Comparison of ENCODE assay signal across 1 cellular context in the genomic region with DNA sequence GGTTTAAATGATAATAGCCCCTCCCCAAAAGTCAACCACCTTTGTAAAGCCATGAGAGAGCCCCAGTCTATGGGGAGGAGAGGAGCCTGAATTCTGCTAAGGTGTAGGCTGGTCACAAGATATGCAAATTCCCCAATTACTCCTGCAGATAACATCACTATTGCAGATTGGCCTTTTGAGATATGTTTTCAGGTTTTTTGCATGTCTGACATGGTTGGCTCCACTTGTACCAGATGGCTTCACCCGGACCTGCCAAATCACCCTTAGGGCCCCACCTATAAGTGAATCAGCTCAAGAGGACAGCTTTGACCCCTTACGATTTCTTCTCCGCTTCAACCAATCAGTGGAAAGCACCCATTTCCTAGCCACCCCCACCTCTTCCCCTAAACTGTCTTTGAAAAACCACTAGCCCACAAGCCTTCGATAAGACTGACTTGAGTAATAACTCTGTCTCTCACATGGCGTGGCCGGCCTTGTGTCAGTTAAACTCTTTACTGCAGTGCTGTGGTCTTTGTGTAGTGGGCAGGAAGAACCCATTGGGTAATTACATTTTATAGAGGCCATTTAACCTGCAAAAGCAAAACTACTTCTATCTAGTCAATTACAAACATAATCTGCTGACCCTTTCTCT.
TF ChIP-seq lines count a peak whose summit lies in the region.

No MANE protein-coding gene starts in this region.

TF ChIP-seq in GM12878, 131 proteins besides CTCF, POLR2A, EP300 and RAD21 (continued from another document and continues in another):
- no peak for TF ChIP-seq REST (IDR thresholded peaks at IDR 0.05; ENCODE audit: low read depth, low read length)
- TF ChIP-seq BCL11A (IDR thresholded peaks at IDR 0.05; ENCODE audit: low read depth, low read length), result peak; percentile 8; the same call in 1 of the 2 replicates
- TF ChIP-seq, protein P1, sequence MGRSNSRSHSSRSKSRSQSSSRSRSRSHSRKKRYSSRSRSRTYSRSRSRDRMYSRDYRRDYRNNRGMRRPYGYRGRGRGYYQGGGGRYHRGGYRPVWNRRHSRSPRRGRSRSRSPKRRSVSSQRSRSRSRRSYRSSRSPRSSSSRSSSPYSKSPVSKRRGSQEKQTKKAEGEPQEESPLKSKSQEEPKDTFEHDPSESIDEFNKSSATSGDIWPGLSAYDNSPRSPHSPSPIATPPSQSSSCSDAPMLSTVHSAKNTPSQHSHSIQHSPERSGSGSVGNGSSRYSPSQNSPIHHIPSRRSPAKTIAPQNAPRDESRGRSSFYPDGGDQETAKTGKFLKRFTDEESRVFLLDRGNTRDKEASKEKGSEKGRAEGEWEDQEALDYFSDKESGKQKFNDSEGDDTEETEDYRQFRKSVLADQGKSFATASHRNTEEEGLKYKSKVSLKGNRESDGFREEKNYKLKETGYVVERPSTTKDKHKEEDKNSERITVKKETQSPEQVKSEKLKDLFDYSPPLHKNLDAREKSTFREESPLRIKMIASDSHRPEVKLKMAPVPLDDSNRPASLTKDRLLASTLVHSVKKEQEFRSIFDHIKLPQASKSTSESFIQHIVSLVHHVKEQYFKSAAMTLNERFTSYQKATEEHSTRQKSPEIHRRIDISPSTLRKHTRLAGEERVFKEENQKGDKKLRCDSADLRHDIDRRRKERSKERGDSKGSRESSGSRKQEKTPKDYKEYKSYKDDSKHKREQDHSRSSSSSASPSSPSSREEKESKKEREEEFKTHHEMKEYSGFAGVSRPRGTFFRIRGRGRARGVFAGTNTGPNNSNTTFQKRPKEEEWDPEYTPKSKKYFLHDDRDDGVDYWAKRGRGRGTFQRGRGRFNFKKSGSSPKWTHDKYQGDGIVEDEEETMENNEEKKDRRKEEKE (IDR thresholded peaks at IDR 0.05), result no peak
- no peak for TF ChIP-seq GATAD2B (conservative IDR thresholded peaks at IDR 0.05; ENCODE audit: low read depth)
- TF ChIP-seq, protein P2, sequence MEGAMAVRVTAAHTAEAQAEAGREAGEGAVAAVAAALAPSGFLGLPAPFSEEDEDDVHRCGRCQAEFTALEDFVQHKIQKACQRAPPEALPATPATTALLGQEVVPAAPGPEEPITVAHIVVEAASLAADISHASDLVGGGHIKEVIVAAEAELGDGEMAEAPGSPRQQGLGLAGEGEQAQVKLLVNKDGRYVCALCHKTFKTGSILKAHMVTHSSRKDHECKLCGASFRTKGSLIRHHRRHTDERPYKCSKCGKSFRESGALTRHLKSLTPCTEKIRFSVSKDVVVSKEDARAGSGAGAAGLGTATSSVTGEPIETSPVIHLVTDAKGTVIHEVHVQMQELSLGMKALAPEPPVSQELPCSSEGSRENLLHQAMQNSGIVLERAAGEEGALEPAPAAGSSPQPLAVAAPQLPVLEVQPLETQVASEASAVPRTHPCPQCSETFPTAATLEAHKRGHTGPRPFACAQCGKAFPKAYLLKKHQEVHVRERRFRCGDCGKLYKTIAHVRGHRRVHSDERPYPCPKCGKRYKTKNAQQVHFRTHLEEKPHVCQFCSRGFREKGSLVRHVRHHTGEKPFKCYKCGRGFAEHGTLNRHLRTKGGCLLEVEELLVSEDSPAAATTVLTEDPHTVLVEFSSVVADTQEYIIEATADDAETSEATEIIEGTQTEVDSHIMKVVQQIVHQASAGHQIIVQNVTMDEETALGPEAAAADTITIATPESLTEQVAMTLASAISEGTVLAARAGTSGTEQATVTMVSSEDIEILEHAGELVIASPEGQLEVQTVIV (IDR thresholded peaks at IDR 0.05; ENCODE audit: borderline replicate concordance, partially characterized antibody), result no peak
- no peak for TF ChIP-seq ASH2L (IDR thresholded peaks at IDR 0.05; ENCODE audit: borderline replicate concordance, low read depth)
- TF ChIP-seq BMI1 (IDR thresholded peaks at IDR 0.05; ENCODE audit: borderline replicate concordance), result no peak
- TF ChIP-seq, protein P3, sequence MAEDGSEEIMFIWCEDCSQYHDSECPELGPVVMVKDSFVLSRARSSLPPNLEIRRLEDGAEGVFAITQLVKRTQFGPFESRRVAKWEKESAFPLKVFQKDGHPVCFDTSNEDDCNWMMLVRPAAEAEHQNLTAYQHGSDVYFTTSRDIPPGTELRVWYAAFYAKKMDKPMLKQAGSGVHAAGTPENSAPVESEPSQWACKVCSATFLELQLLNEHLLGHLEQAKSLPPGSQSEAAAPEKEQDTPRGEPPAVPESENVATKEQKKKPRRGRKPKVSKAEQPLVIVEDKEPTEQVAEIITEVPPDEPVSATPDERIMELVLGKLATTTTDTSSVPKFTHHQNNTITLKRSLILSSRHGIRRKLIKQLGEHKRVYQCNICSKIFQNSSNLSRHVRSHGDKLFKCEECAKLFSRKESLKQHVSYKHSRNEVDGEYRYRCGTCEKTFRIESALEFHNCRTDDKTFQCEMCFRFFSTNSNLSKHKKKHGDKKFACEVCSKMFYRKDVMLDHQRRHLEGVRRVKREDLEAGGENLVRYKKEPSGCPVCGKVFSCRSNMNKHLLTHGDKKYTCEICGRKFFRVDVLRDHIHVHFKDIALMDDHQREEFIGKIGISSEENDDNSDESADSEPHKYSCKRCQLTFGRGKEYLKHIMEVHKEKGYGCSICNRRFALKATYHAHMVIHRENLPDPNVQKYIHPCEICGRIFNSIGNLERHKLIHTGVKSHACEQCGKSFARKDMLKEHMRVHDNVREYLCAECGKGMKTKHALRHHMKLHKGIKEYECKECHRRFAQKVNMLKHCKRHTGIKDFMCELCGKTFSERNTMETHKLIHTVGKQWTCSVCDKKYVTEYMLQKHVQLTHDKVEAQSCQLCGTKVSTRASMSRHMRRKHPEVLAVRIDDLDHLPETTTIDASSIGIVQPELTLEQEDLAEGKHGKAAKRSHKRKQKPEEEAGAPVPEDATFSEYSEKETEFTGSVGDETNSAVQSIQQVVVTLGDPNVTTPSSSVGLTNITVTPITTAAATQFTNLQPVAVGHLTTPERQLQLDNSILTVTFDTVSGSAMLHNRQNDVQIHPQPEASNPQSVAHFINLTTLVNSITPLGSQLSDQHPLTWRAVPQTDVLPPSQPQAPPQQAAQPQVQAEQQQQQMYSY (CRISPR knock-in tag; IDR thresholded peaks at IDR 0.05), result no peak
- no peak for TF ChIP-seq SIX5 (IDR thresholded peaks at IDR 0.05; ENCODE audit: low read depth, low read length, severe bottlenecking)
- peak; percentile 88 for TF ChIP-seq SKIL (IDR thresholded peaks at IDR 0.05; ENCODE audit: low read depth, poor library complexity, severe bottlenecking)
- no peak for TF ChIP-seq TAF1 (IDR thresholded peaks at IDR 0.05; ENCODE audit: borderline replicate concordance, low read depth, low read length)
- TF ChIP-seq, protein P4, sequence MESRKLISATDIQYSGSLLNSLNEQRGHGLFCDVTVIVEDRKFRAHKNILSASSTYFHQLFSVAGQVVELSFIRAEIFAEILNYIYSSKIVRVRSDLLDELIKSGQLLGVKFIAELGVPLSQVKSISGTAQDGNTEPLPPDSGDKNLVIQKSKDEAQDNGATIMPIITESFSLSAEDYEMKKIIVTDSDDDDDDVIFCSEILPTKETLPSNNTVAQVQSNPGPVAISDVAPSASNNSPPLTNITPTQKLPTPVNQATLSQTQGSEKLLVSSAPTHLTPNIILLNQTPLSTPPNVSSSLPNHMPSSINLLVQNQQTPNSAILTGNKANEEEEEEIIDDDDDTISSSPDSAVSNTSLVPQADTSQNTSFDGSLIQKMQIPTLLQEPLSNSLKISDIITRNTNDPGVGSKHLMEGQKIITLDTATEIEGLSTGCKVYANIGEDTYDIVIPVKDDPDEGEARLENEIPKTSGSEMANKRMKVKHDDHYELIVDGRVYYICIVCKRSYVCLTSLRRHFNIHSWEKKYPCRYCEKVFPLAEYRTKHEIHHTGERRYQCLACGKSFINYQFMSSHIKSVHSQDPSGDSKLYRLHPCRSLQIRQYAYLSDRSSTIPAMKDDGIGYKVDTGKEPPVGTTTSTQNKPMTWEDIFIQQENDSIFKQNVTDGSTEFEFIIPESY (IDR thresholded peaks at IDR 0.05), result no peak
- TF ChIP-seq, protein P5, sequence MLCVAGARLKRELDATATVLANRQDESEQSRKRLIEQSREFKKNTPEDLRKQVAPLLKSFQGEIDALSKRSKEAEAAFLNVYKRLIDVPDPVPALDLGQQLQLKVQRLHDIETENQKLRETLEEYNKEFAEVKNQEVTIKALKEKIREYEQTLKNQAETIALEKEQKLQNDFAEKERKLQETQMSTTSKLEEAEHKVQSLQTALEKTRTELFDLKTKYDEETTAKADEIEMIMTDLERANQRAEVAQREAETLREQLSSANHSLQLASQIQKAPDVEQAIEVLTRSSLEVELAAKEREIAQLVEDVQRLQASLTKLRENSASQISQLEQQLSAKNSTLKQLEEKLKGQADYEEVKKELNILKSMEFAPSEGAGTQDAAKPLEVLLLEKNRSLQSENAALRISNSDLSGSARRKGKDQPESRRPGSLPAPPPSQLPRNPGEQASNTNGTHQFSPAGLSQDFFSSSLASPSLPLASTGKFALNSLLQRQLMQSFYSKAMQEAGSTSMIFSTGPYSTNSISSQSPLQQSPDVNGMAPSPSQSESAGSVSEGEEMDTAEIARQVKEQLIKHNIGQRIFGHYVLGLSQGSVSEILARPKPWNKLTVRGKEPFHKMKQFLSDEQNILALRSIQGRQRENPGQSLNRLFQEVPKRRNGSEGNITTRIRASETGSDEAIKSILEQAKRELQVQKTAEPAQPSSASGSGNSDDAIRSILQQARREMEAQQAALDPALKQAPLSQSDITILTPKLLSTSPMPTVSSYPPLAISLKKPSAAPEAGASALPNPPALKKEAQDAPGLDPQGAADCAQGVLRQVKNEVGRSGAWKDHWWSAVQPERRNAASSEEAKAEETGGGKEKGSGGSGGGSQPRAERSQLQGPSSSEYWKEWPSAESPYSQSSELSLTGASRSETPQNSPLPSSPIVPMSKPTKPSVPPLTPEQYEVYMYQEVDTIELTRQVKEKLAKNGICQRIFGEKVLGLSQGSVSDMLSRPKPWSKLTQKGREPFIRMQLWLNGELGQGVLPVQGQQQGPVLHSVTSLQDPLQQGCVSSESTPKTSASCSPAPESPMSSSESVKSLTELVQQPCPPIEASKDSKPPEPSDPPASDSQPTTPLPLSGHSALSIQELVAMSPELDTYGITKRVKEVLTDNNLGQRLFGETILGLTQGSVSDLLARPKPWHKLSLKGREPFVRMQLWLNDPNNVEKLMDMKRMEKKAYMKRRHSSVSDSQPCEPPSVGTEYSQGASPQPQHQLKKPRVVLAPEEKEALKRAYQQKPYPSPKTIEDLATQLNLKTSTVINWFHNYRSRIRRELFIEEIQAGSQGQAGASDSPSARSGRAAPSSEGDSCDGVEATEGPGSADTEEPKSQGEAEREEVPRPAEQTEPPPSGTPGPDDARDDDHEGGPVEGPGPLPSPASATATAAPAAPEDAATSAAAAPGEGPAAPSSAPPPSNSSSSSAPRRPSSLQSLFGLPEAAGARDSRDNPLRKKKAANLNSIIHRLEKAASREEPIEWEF (IDR thresholded peaks at IDR 0.05; ENCODE audit: insufficient replicate concordance, low read depth, low read length), result no peak
- no peak for TF ChIP-seq SREBF1 (IDR thresholded peaks at IDR 0.05; ENCODE audit: low read length)
- no peak for TF ChIP-seq ZNF274 (IDR thresholded peaks at IDR 0.05; ENCODE audit: insufficient read depth, insufficient read length)
- TF ChIP-seq BCL3 (IDR thresholded peaks at IDR 0.05; ENCODE audit: borderline replicate concordance, insufficient read depth, low read depth, low read length, poor library complexity, severe bottlenecking), result no peak
